16 cellular contexts compared by ENCODE assay signal in the genomic region with DNA sequence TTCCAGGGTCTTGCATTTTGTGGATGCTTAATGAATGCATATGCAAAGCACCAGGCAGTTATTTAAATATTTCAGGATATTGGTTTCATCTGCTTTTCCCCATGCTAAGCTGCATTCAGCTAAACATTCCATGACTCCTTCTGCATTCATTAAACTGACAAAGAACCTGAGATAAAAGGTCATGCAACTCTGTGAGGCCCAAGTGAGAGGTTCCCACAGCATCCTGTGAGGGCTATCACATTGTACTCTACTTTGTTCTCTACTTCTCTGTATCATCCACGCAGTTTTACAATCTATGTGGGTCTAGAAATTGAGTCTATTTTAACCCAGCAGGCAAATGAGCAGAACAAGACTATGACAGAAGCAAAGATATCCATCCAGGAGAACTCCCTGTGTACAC.
DNase-seq lines count a peak whose midpoint lies in the region; ATAC-seq and TF ChIP-seq lines count a peak whose summit lies in the region.
"Had no signal": no experiment of that assay in that cellular context is flagged by ENCODE, and none has a peak within 500 bp of the region (broad histone marks: within the 10 kb centered on the region; RNA-seq: fewer than 3 reads in every experiment).

No MANE protein-coding gene starts in this region.

- H3K79me2 ChIP-seq in MM.1S (ENCODE audit: low read length): no peaks in the 10 kb centered on the region

- ATAC-seq in stimulated activated naive CD8-positive, alpha-beta T cell treated with anti-CD3 and anti-CD28 coated beads, Interleukin-15, amount 100 ng/mL, for 72 hours: no peak
- ATAC-seq in stimulated activated naive CD8-positive, alpha-beta T cell treated with anti-CD3 and anti-CD28 coated beads, Interleukin-15, Interleukin-2, amounts not matched to agents 100 U/mL and 50 U/mL, for 24 hours: no peak
- ATAC-seq in activated T-helper 17 cell treated with anti-CD3 and anti-CD28 coated beads, Interleukin-2, amount 50 U/mL, for 72 hours (replicated peaks): no peak
- no peak for ATAC-seq in stimulated activated effector memory CD8-positive, alpha-beta T cell treated with anti-CD3 and anti-CD28 coated beads, Interleukin-12 subunit alpha, Interleukin-12 subunit beta, amount 100 ng/mL, for 72 hours
- ATAC-seq in HG02840 (IDR thresholded peaks at IDR 0.05; ENCODE audit: low FRiP score, unreplicated experiment): no peak
- ATAC-seq: A549 had no signal

- no peaks in the 10 kb centered on the region for H3K4me1 ChIP-seq in MM.1S (ENCODE audit: low read length)
- no peaks in the 10 kb centered on the region for H3K4me1 ChIP-seq in testis

- H3K27me3 ChIP-seq in MM.1S (replicated peaks; ENCODE audit: insufficient read depth, low read length): no peaks in the 10 kb centered on the region
- H3K27me3 ChIP-seq in testis: no peaks in the 10 kb centered on the region
- H3K27me3 ChIP-seq: Peyer's patch had no signal

- H3K4me3 ChIP-seq in MM.1S (ENCODE audit: low read length): no peak overlapping the region
- no peak overlapping the region for H3K4me3 ChIP-seq in testis
- H3K4me3 ChIP-seq: A549, Peyer's patch had no signal

- no peak for TF ChIP-seq POLR2A in testis (IDR thresholded peaks at IDR 0.05)

- no peak for TF ChIP-seq CTCF in MM.1S (IDR thresholded peaks at IDR 0.05; ENCODE audit: low read length)
- no peak for TF ChIP-seq CTCF in testis (IDR thresholded peaks at IDR 0.05)

- no peaks in the 10 kb centered on the region for H3K9me3 Mint-ChIP-seq in stimulated activated naive CD8-positive, alpha-beta T cell treated with anti-CD3 and anti-CD28 coated beads, Interleukin-15, amount 100 ng/mL, for 72 hours
- no peaks in the 10 kb centered on the region for H3K9me3 Mint-ChIP-seq in activated T-helper 17 cell treated with anti-CD3 and anti-CD28 coated beads, Interleukin-2, amount 50 U/mL, for 72 hours
- no peaks in the 10 kb centered on the region for H3K9me3 Mint-ChIP-seq in stimulated activated effector memory CD8-positive, alpha-beta T cell treated with anti-CD3 and anti-CD28 coated beads, Interleukin-12 subunit alpha, Interleukin-12 subunit beta, amount 100 ng/mL, for 72 hours
- H3K9me3 Mint-ChIP-seq in activated T-helper 2 cell treated with anti-CD3 and anti-CD28 coated beads, Interferon-gamma antibody, Interleukin-2, Interleukin-4, amounts not matched to agents 10 μg/mL and 5 μg/mL and 100 μg/mL, durations not matched to agents 14 hours and 24 hours and 36 hours: no peaks in the 10 kb centered on the region

- peaks cover 11% of the 10 kb centered on the region; the same call in 1 of the 2 replicates for H3F3A ChIP-seq in MM.1S (ENCODE audit: insufficient read depth, low read length)

- no peak overlapping the region for H3K4me2 ChIP-seq in MM.1S (ENCODE audit: low read depth, low read length)

- H3K9me3 ChIP-seq in MM.1S (replicated peaks; ENCODE audit: insufficient read depth, low read length): no peaks in the 10 kb centered on the region
- H3K9me3 ChIP-seq in testis: no peaks in the 10 kb centered on the region
- H3K9me3 ChIP-seq: A549, Peyer's patch had no signal

- H4K20me1 ChIP-seq in MM.1S (ENCODE audit: insufficient read depth, low read length): no peaks in the 10 kb centered on the region

- H3K27ac Mint-ChIP-seq in stimulated activated naive CD8-positive, alpha-beta T cell treated with anti-CD3 and anti-CD28 coated beads, Interleukin-15, amount 100 ng/mL, for 72 hours: peak overlapping the region in 1 of 2 donors; percentile 42
- H3K27ac Mint-ChIP-seq in activated T-helper 17 cell treated with anti-CD3 and anti-CD28 coated beads, Interleukin-2, amount 50 U/mL, for 72 hours: peak overlapping the region; percentile 79
- H3K27ac Mint-ChIP-seq in stimulated activated effector memory CD8-positive, alpha-beta T cell treated with anti-CD3 and anti-CD28 coated beads, Interleukin-12 subunit alpha, Interleukin-12 subunit beta, amount 100 ng/mL, for 72 hours: peak overlapping the region; percentile 82
- no peak overlapping the region for H3K27ac Mint-ChIP-seq in activated T-helper 2 cell treated with anti-CD3 and anti-CD28 coated beads, Interferon-gamma antibody, Interleukin-2, Interleukin-4, amounts not matched to agents 10 μg/mL and 5 μg/mL and 100 μg/mL, durations not matched to agents 14 hours and 24 hours and 36 hours

- H3K36me3 Mint-ChIP-seq in activated T-helper 17 cell treated with anti-CD3 and anti-CD28 coated beads, Interleukin-2, amount 50 U/mL, for 72 hours (ENCODE audit: low read depth): peaks cover 7% of the 10 kb centered on the region
- H3K36me3 Mint-ChIP-seq in stimulated activated effector memory CD8-positive, alpha-beta T cell treated with anti-CD3 and anti-CD28 coated beads, Interleukin-12 subunit alpha, Interleukin-12 subunit beta, amount 100 ng/mL, for 72 hours: peaks cover 28% of the 10 kb centered on the region
- no peaks in the 10 kb centered on the region for H3K36me3 Mint-ChIP-seq in activated T-helper 2 cell treated with anti-CD3 and anti-CD28 coated beads, Interferon-gamma antibody, Interleukin-2, Interleukin-4, amounts not matched to agents 10 μg/mL and 5 μg/mL and 100 μg/mL, durations not matched to agents 14 hours and 24 hours and 36 hours (ENCODE audit: low read depth)

- H3K9me2 ChIP-seq in MM.1S (replicated peaks; ENCODE audit: insufficient read depth, low read length): no peaks in the 10 kb centered on the region

- H3K27ac ChIP-seq in MM.1S (ENCODE audit: low read length) (no peak overlapping the region), testis (no peak overlapping the region)
- H3K27ac ChIP-seq: Peyer's patch had no signal

- H3K4me3 Mint-ChIP-seq in stimulated activated naive CD8-positive, alpha-beta T cell treated with anti-CD3 and anti-CD28 coated beads, Interleukin-15, amount 100 ng/mL, for 72 hours: peak overlapping the region; percentile 59 to 64
- peak overlapping the region; percentile 67 for H3K4me3 Mint-ChIP-seq in activated T-helper 17 cell treated with anti-CD3 and anti-CD28 coated beads, Interleukin-2, amount 50 U/mL, for 72 hours
- H3K4me3 Mint-ChIP-seq in stimulated activated effector memory CD8-positive, alpha-beta T cell treated with anti-CD3 and anti-CD28 coated beads, Interleukin-12 subunit alpha, Interleukin-12 subunit beta, amount 100 ng/mL, for 72 hours: peak overlapping the region; percentile 31
- no peak overlapping the region for H3K4me3 Mint-ChIP-seq in activated T-helper 2 cell treated with anti-CD3 and anti-CD28 coated beads, Interferon-gamma antibody, Interleukin-2, Interleukin-4, amounts not matched to agents 10 μg/mL and 5 μg/mL and 100 μg/mL, durations not matched to agents 14 hours and 24 hours and 36 hours (ENCODE audit: low read depth)

- no peak for DNase-seq in stimulated activated naive CD8-positive, alpha-beta T cell treated with anti-CD3 and anti-CD28 coated beads, Interleukin-15, amount 100 ng/mL, for 72 hours
- DNase-seq in stimulated activated naive CD8-positive, alpha-beta T cell treated with anti-CD3 and anti-CD28 coated beads, Interleukin-15, Interleukin-2, amounts not matched to agents 100 U/mL and 50 U/mL, for 24 hours: no peak
- no peak for DNase-seq in MM.1S
- DNase-seq in stimulated activated effector memory CD8-positive, alpha-beta T cell treated with anti-CD3 and anti-CD28 coated beads, Interleukin-12 subunit alpha, Interleukin-12 subunit beta, amount 100 ng/mL, for 72 hours (ENCODE audit: low spot score in 2 of 2): no peak
- no peak for DNase-seq in activated T-helper 2 cell treated with anti-CD3 and anti-CD28 coated beads, Interferon-gamma antibody, Interleukin-2, Interleukin-4, amounts not matched to agents 10 μg/mL and 5 μg/mL and 100 μg/mL, durations not matched to agents 14 hours and 24 hours and 36 hours (ENCODE audit: low spot score)
- no peak for DNase-seq in testis
- DNase-seq: CD4-positive, alpha-beta T cell; DMS79 treated with DMSO at 0.1 percent for 48 hours; H7; NCI-H2107; NCI-H226; Peyer's patch; SHP77 had no signal

- H3K9ac ChIP-seq in MM.1S (ENCODE audit: low read length): no peak overlapping the region

- H3K36me3 ChIP-seq in MM.1S (replicated peaks; ENCODE audit: insufficient read depth, low read length) (no peaks in the 10 kb centered on the region), testis (ENCODE audit: low read depth, missing control alignments) (no peaks in the 10 kb centered on the region)
- H3K36me3 ChIP-seq: Peyer's patch had no signal

- H2AFZ ChIP-seq in MM.1S (ENCODE audit: low read length): 0 out of 2 replicates have a peak overlapping the region, but pooled peaks have one; percentile 13

- H3K4me1 Mint-ChIP-seq in stimulated activated naive CD8-positive, alpha-beta T cell treated with anti-CD3 and anti-CD28 coated beads, Interleukin-15, amount 100 ng/mL, for 72 hours: peaks cover 39% of the 10 kb centered on the region
- H3K4me1 Mint-ChIP-seq in activated T-helper 17 cell treated with anti-CD3 and anti-CD28 coated beads, Interleukin-2, amount 50 U/mL, for 72 hours: peaks cover 25% of the 10 kb centered on the region
- H3K4me1 Mint-ChIP-seq in stimulated activated effector memory CD8-positive, alpha-beta T cell treated with anti-CD3 and anti-CD28 coated beads, Interleukin-12 subunit alpha, Interleukin-12 subunit beta, amount 100 ng/mL, for 72 hours: peaks cover 31% of the 10 kb centered on the region
- peaks cover 36% of the 10 kb centered on the region for H3K4me1 Mint-ChIP-seq in activated T-helper 2 cell treated with anti-CD3 and anti-CD28 coated beads, Interferon-gamma antibody, Interleukin-2, Interleukin-4, amounts not matched to agents 10 μg/mL and 5 μg/mL and 100 μg/mL, durations not matched to agents 14 hours and 24 hours and 36 hours (ENCODE audit: low read depth)

- intact Hi-C loops in activated T-helper 2 cell treated with anti-CD3 and anti-CD28 coated beads, Interferon-gamma antibody, Interleukin-2, Interleukin-4, amounts not matched to agents 10 μg/mL and 5 μg/mL and 100 μg/mL, durations not matched to agents 14 hours and 24 hours and 36 hours (cut with micrococcal nuclease): loop anchor here (5.0 kb wide), 1 partner anchor 591 kb away; no protein-coding TSS in a partner anchor
- intact Hi-C loops in testis (cut with DNase I; ENCODE audit: low total_unique reads): no loop called here

- 29 to 30% methylated on average over 1 of the region's 1 CpG for WGBS in testis, 2 donors

- no peaks in the 10 kb centered on the region for H3K27me3 Mint-ChIP-seq in stimulated activated naive CD8-positive, alpha-beta T cell treated with anti-CD3 and anti-CD28 coated beads, Interleukin-15, amount 100 ng/mL, for 72 hours
- no peaks in the 10 kb centered on the region for H3K27me3 Mint-ChIP-seq in activated T-helper 17 cell treated with anti-CD3 and anti-CD28 coated beads, Interleukin-2, amount 50 U/mL, for 72 hours
- H3K27me3 Mint-ChIP-seq in activated T-helper 2 cell treated with anti-CD3 and anti-CD28 coated beads, Interferon-gamma antibody, Interleukin-2, Interleukin-4, amounts not matched to agents 10 μg/mL and 5 μg/mL and 100 μg/mL, durations not matched to agents 14 hours and 24 hours and 36 hours (ENCODE audit: low read depth): peaks cover 3% of the 10 kb centered on the region
